12 cellular contexts compared by ENCODE assay signal in genomic region chr5:65790371-65791163, GRCh38.
A peak's percentile ranks its signal among the peaks of the same experiment; 100 is the strongest.
DNase-seq lines count a peak whose midpoint lies in the region; ATAC-seq and TF ChIP-seq lines count a peak whose summit lies in the region.
"Had no signal": no experiment of that assay in that cellular context is flagged by ENCODE, and none has a peak within 500 bp of the region (broad histone marks: within the 10 kb centered on the region; RNA-seq: fewer than 3 reads in every experiment).

No MANE protein-coding gene starts in this region.

- POLR2A ChIA-PET in WTC11 (lab: Charles Lee): no interaction called here

- no peak overlapping the region for H3K4me3 Mint-ChIP-seq in activated CD8-positive, alpha-beta memory T cell treated with anti-CD3 and anti-CD28 coated beads, Interleukin-2, amount 10 ng/mL, durations not matched to agents 7 days and 5 days
- H3K4me3 Mint-ChIP-seq in stimulated activated effector memory CD8-positive, alpha-beta T cell treated with anti-CD3 and anti-CD28 coated beads, Interleukin-12 subunit alpha, Interleukin-12 subunit beta, amount 100 ng/mL, for 72 hours: no peak overlapping the region
- no peak overlapping the region for H3K4me3 Mint-ChIP-seq in WTC11

- peaks cover 8% of the 10 kb centered on the region for H3K9me3 Mint-ChIP-seq in activated CD8-positive, alpha-beta memory T cell treated with anti-CD3 and anti-CD28 coated beads, Interleukin-2, amount 10 ng/mL, durations not matched to agents 7 days and 5 days (ENCODE audit: low read depth)
- peaks cover 5% of the 10 kb centered on the region for H3K9me3 Mint-ChIP-seq in stimulated activated effector memory CD8-positive, alpha-beta T cell treated with anti-CD3 and anti-CD28 coated beads, Interleukin-12 subunit alpha, Interleukin-12 subunit beta, amount 100 ng/mL, for 72 hours
- H3K9me3 Mint-ChIP-seq in WTC11: no peaks in the 10 kb centered on the region

- H3K27ac Mint-ChIP-seq in activated CD8-positive, alpha-beta memory T cell treated with anti-CD3 and anti-CD28 coated beads, Interleukin-2, amount 10 ng/mL, durations not matched to agents 7 days and 5 days: no peak overlapping the region
- peak overlapping the region; percentile 50 for H3K27ac Mint-ChIP-seq in stimulated activated effector memory CD8-positive, alpha-beta T cell treated with anti-CD3 and anti-CD28 coated beads, Interleukin-12 subunit alpha, Interleukin-12 subunit beta, amount 100 ng/mL, for 72 hours
- no peak overlapping the region for H3K27ac Mint-ChIP-seq in WTC11

- in situ Hi-C loops in SK-MEL-5 (cut with HindIII; ENCODE audit: low pct_unique_long_range_greater_than_20kb, low sequenced_read_pairs): no loop called here

- no peak overlapping the region for H3K27ac ChIP-seq in right cardiac atrium (ENCODE audit: low read length)
- H3K27ac ChIP-seq: parathyroid adenoma had no signal

- H3K4me3 ChIP-seq in right cardiac atrium (ENCODE audit: low read length): no peak overlapping the region
- H3K4me3 ChIP-seq: dorsolateral prefrontal cortex had no signal

- peak; percentile 20 for ATAC-seq in activated CD8-positive, alpha-beta memory T cell treated with anti-CD3 and anti-CD28 coated beads, Interleukin-2, amount 10 ng/mL, durations not matched to agents 7 days and 5 days
- ATAC-seq in stimulated activated effector memory CD8-positive, alpha-beta T cell treated with anti-CD3 and anti-CD28 coated beads, Interleukin-12 subunit alpha, Interleukin-12 subunit beta, amount 100 ng/mL, for 72 hours: peak; percentile 82
- no peak for ATAC-seq in WTC11
- ATAC-seq in right cardiac atrium: no peak
- ATAC-seq: HCT116 had no signal

- H3K27me3 ChIP-seq in right cardiac atrium (ENCODE audit: control insufficient read depth, insufficient read depth): no peaks in the 10 kb centered on the region
- H3K27me3 ChIP-seq: dorsolateral prefrontal cortex had no signal

- CTCF ChIA-PET in activated CD8-positive, alpha-beta memory T cell treated with anti-CD3 and anti-CD28 coated beads, Interleukin-2, amount 10 ng/mL, durations not matched to agents 7 days and 5 days (lab: Charles Lee): interaction anchor here (1.2 kb wide), 1 partner anchor 10 kb away, joined by 3 read pairs; no protein-coding TSS in a partner anchor
- CTCF ChIA-PET in WTC11 (lab: Charles Lee): no interaction called here

- no peak for TF ChIP-seq CTCF in WTC11 (IDR thresholded peaks at IDR 0.05)

- WGBS in right cardiac atrium: 69% methylated on average over 6 of the region's 6 CpGs

- H3K4me1 ChIP-seq in right cardiac atrium (ENCODE audit: control insufficient read depth, insufficient read depth, low read length): no peaks in the 10 kb centered on the region
- H3K4me1 ChIP-seq: parathyroid adenoma had no signal

- H3K4me1 Mint-ChIP-seq in activated CD8-positive, alpha-beta memory T cell treated with anti-CD3 and anti-CD28 coated beads, Interleukin-2, amount 10 ng/mL, durations not matched to agents 7 days and 5 days: peaks cover 10% of the 10 kb centered on the region
- peaks cover 8% of the 10 kb centered on the region for H3K4me1 Mint-ChIP-seq in stimulated activated effector memory CD8-positive, alpha-beta T cell treated with anti-CD3 and anti-CD28 coated beads, Interleukin-12 subunit alpha, Interleukin-12 subunit beta, amount 100 ng/mL, for 72 hours
- no peaks in the 10 kb centered on the region for H3K4me1 Mint-ChIP-seq in WTC11

- intact Hi-C loops in right cardiac atrium (cut with DNase I): no loop called here

- DNase-seq in activated CD8-positive, alpha-beta memory T cell treated with anti-CD3 and anti-CD28 coated beads, Interleukin-2, amount 10 ng/mL, durations not matched to agents 7 days and 5 days: no peak
- no peak for DNase-seq in activated CD8-positive, alpha-beta memory T cell treated with anti-CD3 and anti-CD28 coated beads, Interleukin-2, amount 50 U/mL, for 4 hours
- DNase-seq in SK-MEL-5 (ENCODE audit: low read depth, low spot score): peak; percentile 51
- DNase-seq in dermis blood vessel endothelial cell: peak; percentile 31
- DNase-seq in stimulated activated effector memory CD8-positive, alpha-beta T cell treated with anti-CD3 and anti-CD28 coated beads, Interleukin-12 subunit alpha, Interleukin-12 subunit beta, amount 100 ng/mL, for 72 hours (ENCODE audit: low spot score in 2 of 2): no peak
- no peak for DNase-seq in WTC11 (ENCODE audit: low spot score)
- DNase-seq in right cardiac atrium: no peak
- no peak for DNase-seq in NCI-H2196 (lab: John Stamatoyannopoulos, UW; ENCODE audit: unreplicated experiment)
- DNase-seq: dorsolateral prefrontal cortex, T-helper 9 cell had no signal

- H3K27me3 Mint-ChIP-seq in activated CD8-positive, alpha-beta memory T cell treated with anti-CD3 and anti-CD28 coated beads, Interleukin-2, amount 10 ng/mL, durations not matched to agents 7 days and 5 days: no peaks in the 10 kb centered on the region
- H3K27me3 Mint-ChIP-seq in WTC11 (ENCODE audit: low read depth): no peaks in the 10 kb centered on the region

- H3K36me3 Mint-ChIP-seq in activated CD8-positive, alpha-beta memory T cell treated with anti-CD3 and anti-CD28 coated beads, Interleukin-2, amount 10 ng/mL, durations not matched to agents 7 days and 5 days: peaks cover 48% of the 10 kb centered on the region
- H3K36me3 Mint-ChIP-seq in stimulated activated effector memory CD8-positive, alpha-beta T cell treated with anti-CD3 and anti-CD28 coated beads, Interleukin-12 subunit alpha, Interleukin-12 subunit beta, amount 100 ng/mL, for 72 hours: no peaks in the 10 kb centered on the region
- peaks cover 47% of the 10 kb centered on the region for H3K36me3 Mint-ChIP-seq in WTC11

- H3K9me3 ChIP-seq in right cardiac atrium (ENCODE audit: control insufficient read depth, low read length): no peaks in the 10 kb centered on the region

TF ChIP-seq in WTC11, 78 proteins besides CTCF, POLR2A, EP300 and RAD21:
- no peak for TF ChIP-seq USF1 (CRISPR knock-in tag; IDR thresholded peaks at IDR 0.05)
- TF ChIP-seq NFYB (CRISPR knock-in tag; conservative IDR thresholded peaks at IDR 0.05; ENCODE audit: low read depth): no peak
- TF ChIP-seq KAT7 (CRISPR knock-in tag; IDR thresholded peaks at IDR 0.05; ENCODE audit: borderline replicate concordance): no peak
- no peak for TF ChIP-seq E2F5 (CRISPR knock-in tag; IDR thresholded peaks at IDR 0.05)
- TF ChIP-seq ZNF423 (CRISPR knock-in tag; IDR thresholded peaks at IDR 0.05): no peak
- TF ChIP-seq SMAD4 (CRISPR knock-in tag; IDR thresholded peaks at IDR 0.05): no peak
- TF ChIP-seq PRDM15 (CRISPR knock-in tag; IDR thresholded peaks at IDR 0.05): no peak
- TF ChIP-seq HMGA2 (CRISPR knock-in tag; IDR thresholded peaks at IDR 0.05): no peak
- no peak for TF ChIP-seq TP53 (CRISPR knock-in tag; IDR thresholded peaks at IDR 0.05)
- TF ChIP-seq EMX1 (CRISPR knock-in tag; IDR thresholded peaks at IDR 0.05): no peak
- TF ChIP-seq ZMAT4 (CRISPR knock-in tag; IDR thresholded peaks at IDR 0.05): no peak

Comparison
In these comparisons a context has a peak if more than half of its experiments do, and no peak if none do; other contexts are left out.
1. ATAC-seq: peak in activated CD8-positive, alpha-beta memory T cell treated with anti-CD3 and anti-CD28 coated beads, Interleukin-2, amount 10 ng/mL, durations not matched to agents 7 days and 5 days (single experiment) and stimulated activated effector memory CD8-positive, alpha-beta T cell treated with anti-CD3 and anti-CD28 coated beads, Interleukin-12 subunit alpha, Interleukin-12 subunit beta, amount 100 ng/mL, for 72 hours (single experiment); none in WTC11 (single experiment) and right cardiac atrium (0 of 2).
2. DNase-seq: peak in SK-MEL-5 (single experiment) and dermis blood vessel endothelial cell (single experiment); none in activated CD8-positive, alpha-beta memory T cell treated with anti-CD3 and anti-CD28 coated beads, Interleukin-2, amount 10 ng/mL, durations not matched to agents 7 days and 5 days (single experiment), activated CD8-positive, alpha-beta memory T cell treated with anti-CD3 and anti-CD28 coated beads, Interleukin-2, amount 50 U/mL, for 4 hours (single experiment), stimulated activated effector memory CD8-positive, alpha-beta T cell treated with anti-CD3 and anti-CD28 coated beads, Interleukin-12 subunit alpha, Interleukin-12 subunit beta, amount 100 ng/mL, for 72 hours (0 of 2), WTC11 (single experiment), right cardiac atrium (0 of 3) and NCI-H2196 (single experiment).